Comparison of ENCODE assay signal across 9 cellular contexts in the genomic region with DNA sequence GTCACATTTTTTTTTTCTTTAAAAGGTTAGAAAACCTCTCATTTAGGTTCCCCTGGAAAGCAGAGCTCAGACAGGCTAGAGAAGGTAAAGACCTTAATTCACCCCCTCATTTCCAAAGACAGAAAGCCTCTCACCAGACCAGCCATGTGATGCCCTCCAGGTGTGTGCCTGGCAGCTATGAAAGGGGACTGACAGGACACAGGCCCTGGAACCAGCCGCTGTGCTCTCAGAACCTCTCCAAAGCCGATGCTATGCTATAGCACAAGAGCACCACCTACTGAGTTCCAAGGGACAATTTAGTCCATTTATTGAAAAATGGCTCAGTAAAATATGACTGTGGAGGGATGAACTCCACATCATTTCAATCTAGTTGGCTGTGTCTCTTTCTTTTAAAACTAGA. TPM values are rescaled to one million over a fixed set of nuclear protein-coding genes. Genes with fewer than 3 reads are reported as not detected.
A peak's percentile ranks its signal among the peaks of the same experiment; 100 is the strongest.
DNase-seq lines count a peak whose midpoint lies in the region; ATAC-seq, FAIRE-seq and TF ChIP-seq lines count a peak whose summit lies in the region.
"Had no signal": no experiment of that assay in that cellular context is flagged by ENCODE, and none has a peak within 500 bp of the region (broad histone marks: within the 10 kb centered on the region; RNA-seq: fewer than 3 reads in every experiment).

No MANE protein-coding gene starts in this region.

- dilution Hi-C loops in endothelial cell of umbilical vein (cut with MboI; ENCODE audit: extremely low pct_ligation_motif_present, low sequenced_read_pairs): no loop called here

- POLR2A ChIA-PET in endothelial cell of umbilical vein (lab: Charles Lee): no interaction called here

- H3K9me3 ChIP-seq in BE2C (no peaks in the 10 kb centered on the region), endothelial cell of umbilical vein (replicated peaks; ENCODE audit: control insufficient read depth, insufficient read depth, low read length) (no peaks in the 10 kb centered on the region), osteoblast (ENCODE audit: low read depth, low read length) (no peaks in the 10 kb centered on the region), T-helper 17 cell (ENCODE audit: control insufficient read depth, low read length, poor library complexity, severe bottlenecking) (no peaks in the 10 kb centered on the region)

- in situ Hi-C loops in KBM-7 (cut with MboI; ENCODE audit: low pct_unique_long_range_greater_than_20kb, low sequenced_read_pairs): no loop called here

- H4K20me1 ChIP-seq in endothelial cell of umbilical vein (replicated peaks; ENCODE audit: control insufficient read depth, extremely low read depth, insufficient read depth, low read length) (no peaks in the 10 kb centered on the region), osteoblast (ENCODE audit: insufficient read depth, low read length) (no peaks in the 10 kb centered on the region)

- no peak overlapping the region for H3K4me3 Mint-ChIP-seq in T-helper 17 cell
- H3K4me3 Mint-ChIP-seq: central memory CD8-positive, alpha-beta T cell had no signal

- H3K4me2 ChIP-seq in endothelial cell of umbilical vein (ENCODE audit: insufficient read depth, low read length) (no peak overlapping the region), osteoblast (ENCODE audit: insufficient read depth, low read length) (no peak overlapping the region)

- H2AFZ ChIP-seq in endothelial cell of umbilical vein (ENCODE audit: low read depth, low read length) (no peak overlapping the region), osteoblast (ENCODE audit: low read length) (peak overlapping the region; percentile 64)

- H3K27me3 ChIP-seq in BE2C (no peaks in the 10 kb centered on the region), H7 (ENCODE audit: control insufficient read depth, insufficient read depth, low read length) (no peaks in the 10 kb centered on the region), endothelial cell of umbilical vein (ENCODE audit: control insufficient read depth in 2 of 2, insufficient read depth in 2 of 2, low read length in 2 of 2) (no peaks in the 10 kb centered on the region), osteoblast (ENCODE audit: insufficient read depth, low read length) (no peaks in the 10 kb centered on the region)

- H3K9ac ChIP-seq in endothelial cell of umbilical vein (replicated peaks; ENCODE audit: extremely low read depth, insufficient read depth, low read length): no peak overlapping the region

- H3K9me1 ChIP-seq in endothelial cell of umbilical vein (replicated peaks; ENCODE audit: control insufficient read depth, extremely low read depth, insufficient read depth, low read length): no peaks in the 10 kb centered on the region

- peak; percentile 87 for TF ChIP-seq CTCF in BE2C (IDR thresholded peaks at IDR 0.05; ENCODE audit: low read depth, low read length)
- TF ChIP-seq CTCF in endothelial cell of umbilical vein (IDR thresholded peaks at IDR 0.05; ENCODE audit: extremely low read depth in 1 of 2, insufficient read depth in 1 of 2, low read depth in 1 of 2, low read length in 2 of 2): peak; percentile 12 to 37
- peak; percentile 66 for TF ChIP-seq CTCF in osteoblast (IDR thresholded peaks at IDR 0.05; ENCODE audit: extremely low read depth, low read depth, low read length)

- peak; percentile 61 for FAIRE-seq in endothelial cell of umbilical vein (lab: Jason Lieb, UNC)

- no peak for ATAC-seq in T-helper 17 cell

- no peak overlapping the region for H3K27ac Mint-ChIP-seq in T-helper 17 cell

- intact Hi-C loops in endothelial cell of umbilical vein (cut with micrococcal nuclease): loop anchor here (1.0 to 5.0 kb wide), 4 partner anchors 104 to 587 kb away; no protein-coding TSS in a partner anchor

- no peak for TF ChIP-seq POLR2A in endothelial cell of umbilical vein (IDR thresholded peaks at IDR 0.05; ENCODE audit: low read depth, low read length)

- H3K36me3 ChIP-seq in BE2C: no peaks in the 10 kb centered on the region
- H3K36me3 ChIP-seq in H7 (replicated peaks; ENCODE audit: control insufficient read depth, insufficient read depth, low read length): no peaks in the 10 kb centered on the region
- no peaks in the 10 kb centered on the region for H3K36me3 ChIP-seq in endothelial cell of umbilical vein (ENCODE audit: control insufficient read depth in 2 of 2, extremely low read depth in 1 of 2, insufficient read depth in 2 of 2, low read length in 2 of 2)
- H3K36me3 ChIP-seq in osteoblast (ENCODE audit: insufficient read depth, low read length): no peaks in the 10 kb centered on the region

- CTCF ChIA-PET in endothelial cell of umbilical vein (lab: Charles Lee): interaction anchor here (0.6 to 2.5 kb wide), 14 partner anchors 10 to 949 kb away, joined by 3 to 15 read pairs (median 4); no protein-coding TSS in a partner anchor

- no peaks in the 10 kb centered on the region for H3K27me3 Mint-ChIP-seq in T-helper 17 cell
- H3K27me3 Mint-ChIP-seq: central memory CD8-positive, alpha-beta T cell had no signal

- no peaks in the 10 kb centered on the region for H3K79me2 ChIP-seq in endothelial cell of umbilical vein (ENCODE audit: control insufficient read depth, insufficient read depth, low read length)
- no peaks in the 10 kb centered on the region for H3K79me2 ChIP-seq in osteoblast (ENCODE audit: insufficient read depth, low read length)

- peaks cover 9% of the 10 kb centered on the region for H3K4me1 Mint-ChIP-seq in T-helper 17 cell

- H3K4me1 ChIP-seq in BE2C: peaks cover 20% of the 10 kb centered on the region
- H3K4me1 ChIP-seq in endothelial cell of umbilical vein (ENCODE audit: control insufficient read depth, extremely low read depth, insufficient read depth, low read length): no peaks in the 10 kb centered on the region
- H3K4me1 ChIP-seq in osteoblast (ENCODE audit: insufficient read depth, low read length): no peaks in the 10 kb centered on the region

- H3K4me3 ChIP-seq in BE2C (ENCODE audit: low read depth, low read length): no peak overlapping the region
- no peak overlapping the region for H3K4me3 ChIP-seq in H7 (ENCODE audit: insufficient read depth, low read depth, low read length)
- no peak overlapping the region for H3K4me3 ChIP-seq in endothelial cell of umbilical vein (replicated peaks in 1 of 3; ENCODE audit: insufficient read depth in 1 of 3, low read depth in 1 of 3, low read length in 3 of 3)
- no peak overlapping the region for H3K4me3 ChIP-seq in osteoblast (ENCODE audit: insufficient read depth, low read length)

- no peak overlapping the region for H3K27ac ChIP-seq in endothelial cell of umbilical vein (ENCODE audit: insufficient read depth, low read depth, low read length)
- no peak overlapping the region for H3K27ac ChIP-seq in osteoblast (ENCODE audit: low read depth, low read length)

- DNase-seq in BE2C (peak; percentile 91), H7 (peak; percentile 51), NCI-H526 (lab: John Stamatoyannopoulos, UW) (peak; percentile 54 to 71), endothelial cell of umbilical vein (ENCODE audit: low read depth, low spot score) (peak; percentile 47), osteoblast (ENCODE audit: insufficient read length, low spot score, missing footprints) (peak; percentile 60), T-helper 17 cell (no peak), KBM-7 (no peak)
- DNase-seq in stimulated activated CD4-positive, alpha-beta T cell treated with anti-CD3 and anti-CD28 coated beads, Interleukin-1b, Interleukin-23, amount 100 ng/mL, for 48 hours: no peak

- H3K36me3 Mint-ChIP-seq in T-helper 17 cell (ENCODE audit: low read depth): no peaks in the 10 kb centered on the region

- BruUV-seq in endothelial cell of umbilical vein (replicated peaks; lab: Mats Ljungman, UMichigan): no TSS peak

TF ChIP-seq in endothelial cell of umbilical vein, 7 proteins besides CTCF, POLR2A, EP300 and RAD21:
- TF ChIP-seq MYC (IDR thresholded peaks at IDR 0.05; ENCODE audit: low read depth, low read length): no peak
- no peak for TF ChIP-seq EZH2 (IDR thresholded peaks at IDR 0.05; ENCODE audit: borderline replicate concordance, low read depth, low read length, severe bottlenecking)
TF ChIP-seq in endothelial cell of umbilical vein: peak in this region for 0.

RNA-seq across cellular contexts. Expression of gene FANCC, which starts 48.8 kb away (rescaled TPM):
- polyA plus RNA-seq in BE2C (2012; ENCODE audit: insufficient read depth, insufficient read length, low read depth): 10.3 TPM
- total RNA-seq in H7 (2014; rRNA removed; shearing (Covaris generic)): 5.8 and 6.7 TPM in 2 replicates
- total RNA-seq in endothelial cell of umbilical vein: 13.1 and 14.0 TPM in 2 replicates
- 4.6 and 5.7 TPM in 2 replicates for polyA plus RNA-seq in endothelial cell of umbilical vein
- polyA plus RNA-seq in endothelial cell of umbilical vein (2011; cell fraction: cytosol; rRNA removed): 6.0 and 6.1 TPM in 2 replicates
- polyA plus RNA-seq in endothelial cell of umbilical vein (2011; cell fraction: nucleus; rRNA removed): 13.7 and 15.7 TPM in 2 replicates
- polyA plus RNA-seq in endothelial cell of umbilical vein (2012): 8.1 and 9.4 TPM in 2 replicates
- polyA minus RNA-seq in endothelial cell of umbilical vein: 11.4 and 14.7 TPM in 2 replicates
- polyA minus RNA-seq in endothelial cell of umbilical vein (2011; cell fraction: cytosol; rRNA and poly(A)+ RNA removed): 15.4 TPM
- polyA minus RNA-seq in endothelial cell of umbilical vein (2011; cell fraction: nucleus; rRNA and poly(A)+ RNA removed): 19.5 and 31.6 TPM in 2 replicates
- total RNA-seq in osteoblast: 4.7 and 5.4 TPM in 2 replicates
- total RNA-seq in T-helper 17 cell: 1 to 10 TPM; 3.7 to 3.9 TPM

Comparison
In these comparisons a context has a peak if more than half of its experiments do, and no peak if none do; other contexts are left out.
1. DNase-seq: peak in BE2C (single experiment), H7 (single experiment), NCI-H526 (2 of 2), endothelial cell of umbilical vein (single experiment) and osteoblast (single experiment); none in stimulated activated CD4-positive, alpha-beta T cell treated with anti-CD3 and anti-CD28 coated beads, Interleukin-1b, Interleukin-23, amount 100 ng/mL, for 48 hours (single experiment), T-helper 17 cell (0 of 3) and KBM-7 (single experiment).
2. CTCF ChIP-seq: peak in every context shown above with its lines; median percentile 87 in BE2C; 66 in osteoblast; 24 in endothelial cell of umbilical vein.